8 cellular contexts compared by ENCODE assay signal in genomic region chr19:17235618-17236413, GRCh38. TPM values are rescaled to one million over a fixed set of nuclear protein-coding genes. Genes with fewer than 3 reads are reported as not detected.
A peak's percentile ranks its signal among the peaks of the same experiment; 100 is the strongest.
DNase-seq lines count a peak whose midpoint lies in the region; ATAC-seq and TF ChIP-seq lines count a peak whose summit lies in the region.

No MANE protein-coding gene starts in this region.

- H3K27me3 ChIP-seq in KMS-11 (ENCODE audit: insufficient read depth, low read depth), result no peaks in the 10 kb centered on the region
- no peaks in the 10 kb centered on the region for H3K27me3 ChIP-seq in right cardiac atrium (ENCODE audit: control insufficient read depth, insufficient read depth)

- peak; percentile 49; the same call in 1 of the 2 replicates for TF ChIP-seq CTCF in KMS-11 (conservative IDR thresholded peaks at IDR 0.05; ENCODE audit: low read depth, low read length)

- intact Hi-C loops in right cardiac atrium (cut with DNase I), result no loop called here

- DNase-seq in AG20443 (ENCODE audit: low spot score), result peak; percentile 67
- DNase-seq in GM19238 (ENCODE audit: insufficient read length, low spot score), result peak; percentile 70
- DNase-seq in T-helper 1 cell, result peak; percentile 56 to 79 (median 66)
- DNase-seq in amygdala (lab: John Stamatoyannopoulos, UW), result peak in 40 of 56 donors; percentile 7 to 78 (median 45)
- DNase-seq in right cardiac atrium, result peak; percentile 80 to 92 (median 90)
- DNase-seq in renal cortical epithelial cell (ENCODE audit: low read depth), result peak; percentile 37

- ATAC-seq in right cardiac atrium, result peak; percentile 87 to 88
- no peak for ATAC-seq in GM21717 (IDR thresholded peaks at IDR 0.05; ENCODE audit: unreplicated experiment)

- peak overlapping the region; percentile 73 for H2AFZ ChIP-seq in KMS-11 (ENCODE audit: low read depth)

- H3K4me1 ChIP-seq in KMS-11 (ENCODE audit: low read depth, poor library complexity, severe bottlenecking) (peaks cover 15% of the 10 kb centered on the region), right cardiac atrium (ENCODE audit: control insufficient read depth, insufficient read depth, low read length) (peaks cover 1% of the 10 kb centered on the region)

- H4K20me1 ChIP-seq in KMS-11 (ENCODE audit: insufficient read depth), result no peaks in the 10 kb centered on the region

- H3K4me2 ChIP-seq in KMS-11, result peak overlapping the region; percentile 99; the same call in 1 of the 2 replicates

- WGBS in right cardiac atrium, result under 1% methylated on average over 78 of the region's 81 CpGs

- peak overlapping the region; percentile 68 for H3K27ac ChIP-seq in KMS-11
- H3K27ac ChIP-seq in right cardiac atrium (ENCODE audit: low read length), result peak overlapping the region; percentile 27

- H3K79me2 ChIP-seq in KMS-11 (ENCODE audit: insufficient read depth, low read depth), result peaks cover 19% of the 10 kb centered on the region

- no peaks in the 10 kb centered on the region for H3K9me3 ChIP-seq in right cardiac atrium (ENCODE audit: control insufficient read depth, low read length)

- H3K4me3 ChIP-seq in KMS-11 (IDR thresholded peaks at IDR 0.05; ENCODE audit: insufficient read depth, low read depth, low read length) (no peak overlapping the region), right cardiac atrium (ENCODE audit: low read length) (peak overlapping the region; percentile 57)

- no peaks in the 10 kb centered on the region for H3K36me3 ChIP-seq in KMS-11 (ENCODE audit: insufficient read depth)

- peak overlapping the region; percentile 74 for H3K9ac ChIP-seq in KMS-11

RNA-seq across cellular contexts. Expression of gene OCEL1, which starts 9.8 kb away (rescaled TPM):
- 10 to 100 TPM; 16.5 to 27.8 (median 22.6) TPM for total RNA-seq in right cardiac atrium
- polyA plus RNA-seq in right cardiac atrium, result 37.5 TPM
- total RNA-seq in renal cortical epithelial cell, result 4.5 TPM in 1 of 2 replicates, not detected in the other

RNA-seq across cellular contexts. Expression of gene NR2F6, which starts 9.9 kb away (rescaled TPM):
- total RNA-seq in right cardiac atrium (10 to 100 TPM; 38.6 to 57.5 (median 45.7) TPM), renal cortical epithelial cell (75.7 and 118 TPM in 2 replicates)
- 28.6 TPM for polyA plus RNA-seq in right cardiac atrium

RNA-seq across cellular contexts. Expression of gene USE1, which starts 20.7 kb away (rescaled TPM):
- total RNA-seq in right cardiac atrium (10 to 100 TPM; 19.6 to 29.1 (median 27.7) TPM), renal cortical epithelial cell (19.6 and 22.3 TPM in 2 replicates)
- polyA plus RNA-seq in right cardiac atrium, result 49.7 TPM

RNA-seq across cellular contexts. Expression of gene USHBP1, which starts 28.7 kb away (rescaled TPM):
- 1 to 10 TPM; 2.7 to 5.6 (median 3.5) TPM for total RNA-seq in right cardiac atrium
- 10.1 TPM for polyA plus RNA-seq in right cardiac atrium
- 0.20 TPM in 1 of 2 replicates, not detected in the other for total RNA-seq in renal cortical epithelial cell

RNA-seq across cellular contexts. Expression of gene BABAM1, which starts 31.4 kb away (rescaled TPM):
- 10 to 100 TPM; 70.0 to 80.6 (median 75.4) TPM for total RNA-seq in right cardiac atrium
- 80.7 TPM for polyA plus RNA-seq in right cardiac atrium
- total RNA-seq in renal cortical epithelial cell, result 75.3 and 119 TPM in 2 replicates

Comparison
In these comparisons a context has a peak if more than half of its experiments do, and no peak if none do; other contexts are left out.
1. DNase-seq: peak in every context shown above with its lines; median percentile 90 in right cardiac atrium; 70 in GM19238; 67 in AG20443; 66 in T-helper 1 cell; 45 in amygdala; 37 in renal cortical epithelial cell.